In genomic region chr4:120066525-120067333, GRCh38 we compare ENCODE assay signal across 1 cellular context.
TF ChIP-seq lines count a peak whose summit lies in the region.

MAD2L1 (minus strand) TSS chr4:120066848; CDS start chr4:120066734, 114 bp downstream.

TF ChIP-seq in A549, 52 proteins besides CTCF, POLR2A, EP300 and RAD21 (continued from another document):
- peak; percentile 75 for TF ChIP-seq REST (IDR thresholded peaks at IDR 0.05)
- TF ChIP-seq HOXB5 (CRISPR knock-in tag; IDR thresholded peaks at IDR 0.05) = no peak
- TF ChIP-seq HMGXB4 (CRISPR knock-in tag; IDR thresholded peaks at IDR 0.05; ENCODE audit: borderline replicate concordance) = no peak
- no peak for TF ChIP-seq NFE2L2 (conservative IDR thresholded peaks at IDR 0.05; ENCODE audit: low read length)
- no peak for TF ChIP-seq TP53 (CRISPR knock-in tag; IDR thresholded peaks at IDR 0.05)
- TF ChIP-seq ATOH8 (CRISPR knock-in tag; IDR thresholded peaks at IDR 0.05; ENCODE audit: low read depth) = no peak
- no peak for TF ChIP-seq JUNB (IDR thresholded peaks at IDR 0.05)
- TF ChIP-seq BHLHE40 (IDR thresholded peaks at IDR 0.05; ENCODE audit: low read depth, low read length) = no peak
- TF ChIP-seq USF2 (IDR thresholded peaks at IDR 0.05) = peak; percentile 83
- TF ChIP-seq CHD2 (IDR thresholded peaks at IDR 0.05; ENCODE audit: low read length, partially characterized antibody) = peak; percentile 75
- peak; percentile 35 for TF ChIP-seq MAFK (IDR thresholded peaks at IDR 0.05; ENCODE audit: partially characterized antibody)
- TF ChIP-seq NPAS2 (CRISPR knock-in tag; IDR thresholded peaks at IDR 0.05; ENCODE audit: borderline replicate concordance) = no peak
- TF ChIP-seq PBX3 (IDR thresholded peaks at IDR 0.05) = no peak
- TF ChIP-seq EHMT2 (IDR thresholded peaks at IDR 0.05; ENCODE audit: low read depth) = no peak
- TF ChIP-seq CEBPB (IDR thresholded peaks at IDR 0.05) = no peak
- TF ChIP-seq TFCP2L1 (CRISPR knock-in tag; IDR thresholded peaks at IDR 0.05) = no peak
- TF ChIP-seq PHF8 (IDR thresholded peaks at IDR 0.05; ENCODE audit: borderline replicate concordance, low read depth) = peak; percentile 81; the same call in 1 of the 2 replicates
- peak; percentile 67; the same call in 1 of the 3 replicates for TF ChIP-seq BCL3 (IDR thresholded peaks at IDR 0.05)
- TF ChIP-seq HOXB13 (CRISPR knock-in tag; IDR thresholded peaks at IDR 0.05; ENCODE audit: low read depth) = no peak
- TF ChIP-seq RFX5 (IDR thresholded peaks at IDR 0.05) = no peak
- no peak for TF ChIP-seq ZFP36 (IDR thresholded peaks at IDR 0.05; ENCODE audit: borderline replicate concordance, partially characterized antibody)
- no peak for TF ChIP-seq HOXA7 (CRISPR knock-in tag; IDR thresholded peaks at IDR 0.05)
- no peak for TF ChIP-seq ZNF302 (CRISPR knock-in tag; IDR thresholded peaks at IDR 0.05)
- no peak for TF ChIP-seq FOSB (CRISPR knock-in tag; IDR thresholded peaks at IDR 0.05)
- peak; percentile 24 to 79; a peak in 3 of 5 replicates for TF ChIP-seq JUN (IDR thresholded peaks at IDR 0.05)
- TF ChIP-seq KDM1A (IDR thresholded peaks at IDR 0.05; ENCODE audit: low read depth) = no peak; the same call in 1 of the 2 replicates
- no peak for TF ChIP-seq ESRRA (IDR thresholded peaks at IDR 0.05; ENCODE audit: borderline replicate concordance, low read length)
- TF ChIP-seq CBX2 (IDR thresholded peaks at IDR 0.05; ENCODE audit: borderline replicate concordance, low read depth) = no peak
- no peak for TF ChIP-seq ZSCAN20 (CRISPR knock-in tag; IDR thresholded peaks at IDR 0.05)
- no peak for TF ChIP-seq RCOR1 (IDR thresholded peaks at IDR 0.05; ENCODE audit: low read depth, low read length)
- no peak for TF ChIP-seq MAZ (IDR thresholded peaks at IDR 0.05; ENCODE audit: borderline replicate concordance, low read depth, low read length)
- TF ChIP-seq CHD4 (IDR thresholded peaks at IDR 0.05; ENCODE audit: borderline replicate concordance) = no peak
- TF ChIP-seq CBX8 (IDR thresholded peaks at IDR 0.05) = no peak
- TF ChIP-seq FOSL2 (IDR thresholded peaks at IDR 0.05) = no peak
- TF ChIP-seq FOSL2 (CRISPR knock-in tag; IDR thresholded peaks at IDR 0.05) = no peak
- TF ChIP-seq HEYL (CRISPR knock-in tag; IDR thresholded peaks at IDR 0.05) = no peak
- TF ChIP-seq GATA3 (IDR thresholded peaks at IDR 0.05; ENCODE audit: borderline replicate concordance) = no peak
- TF ChIP-seq MYC (IDR thresholded peaks at IDR 0.05; ENCODE audit: borderline replicate concordance, low read length) = no peak
- TF ChIP-seq NR3C1 (IDR thresholded peaks at IDR 0.05) = no peak
- no peak for TF ChIP-seq SMC3 (IDR thresholded peaks at IDR 0.05)
- TF ChIP-seq RARB (CRISPR knock-in tag; IDR thresholded peaks at IDR 0.05) = no peak
TF ChIP-seq in A549: peak in this region for 10.
